Comparison of ENCODE assay signal across 9 cellular contexts in genomic region chr12:52307836-52308806, GRCh38. TPM values are rescaled to one million over a fixed set of nuclear protein-coding genes. Genes with fewer than 3 reads are reported as not detected.
DNase-seq lines count a peak whose midpoint lies in the region; ATAC-seq, FAIRE-seq and TF ChIP-seq lines count a peak whose summit lies in the region.
"Had no signal": no experiment of that assay in that cellular context is flagged by ENCODE, and none has a peak within 500 bp of the region (broad histone marks: within the 10 kb centered on the region; RNA-seq: fewer than 3 reads in every experiment).

No MANE protein-coding gene starts in this region.

- peaks cover 85% of the 10 kb centered on the region for H3K27me3 Mint-ChIP-seq in astrocyte (ENCODE audit: low read depth, unreplicated experiment)

- peak overlapping the region; percentile 79 for H3K4me3 Mint-ChIP-seq in astrocyte (ENCODE audit: unreplicated experiment)

- 6 to 11% (median 6%) methylated on average over 59 to 71 of the region's 71 CpGs for WGBS in psoas muscle, 3 donors

- H3K36me3 ChIP-seq in astrocyte (ENCODE audit: insufficient read depth, low read length) (no peaks in the 10 kb centered on the region), psoas muscle (ENCODE audit: insufficient read depth in 1 of 2, low read depth in 1 of 2) (no peaks in the 10 kb centered on the region)

- DNase-seq in DMS 273 (lab: John Stamatoyannopoulos, UW; ENCODE audit: unreplicated experiment) (peak; percentile 71), DMS 273 treated with DMSO at 0.1 percent for 48 hours (lab: John Stamatoyannopoulos, UW) (no peak), NCI-H748 treated with DMSO at 0.1 percent for 48 hours (lab: John Stamatoyannopoulos, UW) (peak; percentile 41), astrocyte (ENCODE audit: low read depth) (peak; percentile 34), hippocampal formation (lab: John Stamatoyannopoulos, UW) (peak; percentile 40 to 48), psoas muscle (peak; percentile 78 to 89), cortex of kidney (lab: John Stamatoyannopoulos, UW) (no peak), HuH-7.5 (ENCODE audit: low spot score) (no peak)

- H3K4me3 ChIP-seq in astrocyte (ENCODE audit: insufficient read depth, low read depth, low read length) (peak overlapping the region; percentile 57), psoas muscle (peak overlapping the region; percentile 69)

- H3K9ac ChIP-seq in astrocyte (ENCODE audit: low read length) = peak overlapping the region; percentile 20

- intact Hi-C loops in psoas muscle (cut with DNase I) = no loop called here

- H3K79me2 ChIP-seq in astrocyte (ENCODE audit: insufficient read depth, low read length) = no peaks in the 10 kb centered on the region

- H3K27me3 ChIP-seq in astrocyte (ENCODE audit: insufficient read depth, low read length) (peaks cover 37% of the 10 kb centered on the region), psoas muscle (ENCODE audit: insufficient read depth in 3 of 3, low read length in 2 of 3) (no peaks in the 10 kb centered on the region)

- ATAC-seq in psoas muscle = peak; percentile 97 to 99 (median 98)

- no peak overlapping the region for H3K27ac ChIP-seq in astrocyte (ENCODE audit: low read depth, low read length)
- H3K27ac ChIP-seq in psoas muscle = no peak overlapping the region

- H3K27ac Mint-ChIP-seq in astrocyte (ENCODE audit: unreplicated experiment) = no peak overlapping the region

- H3K4me1 Mint-ChIP-seq in astrocyte (ENCODE audit: low read depth, unreplicated experiment) = peaks cover 10% of the 10 kb centered on the region

- H3K9me3 ChIP-seq in astrocyte (ENCODE audit: insufficient read depth, low read depth, low read length) = no peaks in the 10 kb centered on the region
- H3K9me3 ChIP-seq in psoas muscle = no peaks in the 10 kb centered on the region

- TF ChIP-seq CTCF in astrocyte (IDR thresholded peaks at IDR 0.05; ENCODE audit: insufficient read depth, low read depth, low read length) = no peak
- peak; percentile 18 for TF ChIP-seq CTCF in psoas muscle (IDR thresholded peaks at IDR 0.05)

- H3K36me3 Mint-ChIP-seq in astrocyte (ENCODE audit: low read depth, unreplicated experiment) = no peaks in the 10 kb centered on the region

- H3K4me1 ChIP-seq in astrocyte (ENCODE audit: insufficient read depth, low read length) = peaks cover 8% of the 10 kb centered on the region
- H3K4me1 ChIP-seq in psoas muscle = peaks cover 7% of the 10 kb centered on the region

- H4K20me1 ChIP-seq in astrocyte (ENCODE audit: insufficient read depth, low read length) = no peaks in the 10 kb centered on the region

- no peaks in the 10 kb centered on the region for H3K9me3 Mint-ChIP-seq in astrocyte (ENCODE audit: unreplicated experiment)

- H2AFZ ChIP-seq in astrocyte (ENCODE audit: low read depth, low read length) = peak overlapping the region; percentile 92

- peak overlapping the region; percentile 93 for H3K4me2 ChIP-seq in astrocyte (ENCODE audit: low read length)

- FAIRE-seq in astrocyte (lab: Jason Lieb, UNC) = no peak
- FAIRE-seq: A204.1 had no signal

RNA-seq across cellular contexts. Expression of gene KRT83, which starts 13.1 kb away (rescaled TPM):
- not detected in 2 replicates for total RNA-seq in astrocyte
- total RNA-seq in psoas muscle = not detected
- not detected for polyA plus RNA-seq in psoas muscle

RNA-seq across cellular contexts. Expression of gene KRT81, which starts 16.8 kb away (rescaled TPM):
- 1.2 TPM in 2 replicates for total RNA-seq in astrocyte
- not detected for total RNA-seq in psoas muscle
- polyA plus RNA-seq in psoas muscle = under 1 TPM in 2 of 3 donors, not detected in 1; 0.03 to 0.14 TPM

RNA-seq across cellular contexts. Expression of gene KRT86, which starts 33.7 kb away (rescaled TPM):
- total RNA-seq in astrocyte (0.24 and 0.43 TPM in 2 replicates), psoas muscle (under 1 TPM in 1 of 4 donors, not detected in 3; 0.77 TPM)
- polyA plus RNA-seq in psoas muscle = under 1 TPM in 2 of 3 donors, not detected in 1; 0.01 to 0.05 TPM

RNA-seq across cellular contexts. Expression of gene KRT85, which starts 59.2 kb away (rescaled TPM):
- total RNA-seq in astrocyte (not detected in 2 replicates), psoas muscle (not detected)
- polyA plus RNA-seq in psoas muscle = not detected

Comparison
In these comparisons a context has a peak if more than half of its experiments do, and no peak if none do; other contexts are left out.
1. DNase-seq: peak in DMS 273 (single experiment), NCI-H748 treated with DMSO at 0.1 percent for 48 hours (single experiment), astrocyte (single experiment), hippocampal formation (2 of 2) and psoas muscle (2 of 2); none in DMS 273 treated with DMSO at 0.1 percent for 48 hours (single experiment), cortex of kidney (single experiment) and HuH-7.5 (single experiment).